Comparison of ENCODE assay signal across 7 cellular contexts in genomic region chr16:30077656-30078055, GRCh38. TPM values are rescaled to one million over a fixed set of nuclear protein-coding genes. Genes with fewer than 3 reads are reported as not detected.
DNase-seq lines count a peak whose midpoint lies in the region; ATAC-seq and TF ChIP-seq lines count a peak whose summit lies in the region.
"Had no signal": no experiment of that assay in that cellular context is flagged by ENCODE, and none has a peak within 500 bp of the region (broad histone marks: within the 10 kb centered on the region; RNA-seq: fewer than 3 reads in every experiment).

No MANE protein-coding gene starts in this region.

- H3K27me3 Mint-ChIP-seq in activated CD4-positive, alpha-beta memory T cell treated with anti-CD3 and anti-CD28 coated beads, Interleukin-2, amount 10 ng/mL, durations not matched to agents 7 days and 5 days, result no peaks in the 10 kb centered on the region
- H3K27me3 Mint-ChIP-seq in naive thymus-derived CD4-positive, alpha-beta T cell, result peaks cover 0 to 2% (median 0%) of the 10 kb centered on the region in 5 donors

- intact Hi-C loops in HCT116 (cut with micrococcal nuclease), result no loop called here
- intact Hi-C loops in naive thymus-derived CD4-positive, alpha-beta T cell (cut with micrococcal nuclease), result no loop called here

- peaks cover 31 to 40% of the 10 kb centered on the region in 2 experiments; a peak in 3 of 4 replicates for H3K36me3 ChIP-seq in HCT116 (ENCODE audit: control insufficient read depth in 1 of 2, insufficient read depth in 2 of 2, low read length in 2 of 2)
- peaks cover 5 to 58% (median 18%) of the 10 kb centered on the region in 3 experiments for H3K36me3 ChIP-seq in naive thymus-derived CD4-positive, alpha-beta T cell (ENCODE audit: control insufficient read depth in 2 of 3, insufficient read depth in 3 of 3, low read length in 3 of 3)

- H2AFZ ChIP-seq in HCT116 (ENCODE audit: low read depth, low read length, poor library complexity, severe bottlenecking), result no peak overlapping the region

- TF ChIP-seq CTCF in HCT116 (IDR thresholded peaks at IDR 0.05 in 2 of 3, conservative IDR thresholded peaks at IDR 0.05 in 1 of 3; ENCODE audit: borderline replicate concordance in 1 of 3, insufficient read depth in 1 of 3, low read depth in 2 of 3, low read length in 2 of 3), result no peak

- peaks cover 61% of the 10 kb centered on the region for H3K79me2 ChIP-seq in HCT116 (ENCODE audit: insufficient read depth, low read length)

- H3K4me1 Mint-ChIP-seq in activated CD4-positive, alpha-beta memory T cell treated with anti-CD3 and anti-CD28 coated beads, Interleukin-2, amount 10 ng/mL, durations not matched to agents 7 days and 5 days, result peaks cover 44% of the 10 kb centered on the region
- H3K4me1 Mint-ChIP-seq in naive thymus-derived CD4-positive, alpha-beta T cell, result peaks cover 29 to 51% (median 39%) of the 10 kb centered on the region in 7 donors

- peaks cover 14 to 22% of the 10 kb centered on the region in 2 experiments; a peak in 3 of 4 replicates for H3K4me1 ChIP-seq in HCT116 (ENCODE audit: control insufficient read depth in 1 of 2, insufficient read depth in 2 of 2, low read length in 2 of 2)
- peaks cover 20 to 21% of the 10 kb centered on the region in 2 donors for H3K4me1 ChIP-seq in naive thymus-derived CD4-positive, alpha-beta T cell (ENCODE audit: control insufficient read depth in 2 of 2, insufficient read depth in 2 of 2, low read length in 2 of 2)

- H3K9me3 ChIP-seq in HCT116 (ENCODE audit: control insufficient read depth in 1 of 2, insufficient read depth in 1 of 2, low read depth in 1 of 2, low read length in 2 of 2), result no peaks in the 10 kb centered on the region
- no peaks in the 10 kb centered on the region for H3K9me3 ChIP-seq in naive thymus-derived CD4-positive, alpha-beta T cell (ENCODE audit: control insufficient read depth in 2 of 3, low read length in 3 of 3)

- ATAC-seq in HCT116 (no peak), HG03521 (IDR thresholded peaks at IDR 0.05; ENCODE audit: unreplicated experiment) (no peak)
- ATAC-seq in naive thymus-derived CD4-positive, alpha-beta T cell, result no peak

- peak overlapping the region; percentile 97; the same call in 1 of the 2 replicates for H3K9ac ChIP-seq in HCT116 (ENCODE audit: low read length)

- peaks cover 56% of the 10 kb centered on the region for H3K36me3 Mint-ChIP-seq in activated CD4-positive, alpha-beta memory T cell treated with anti-CD3 and anti-CD28 coated beads, Interleukin-2, amount 10 ng/mL, durations not matched to agents 7 days and 5 days (ENCODE audit: low read depth)
- peaks cover 0 to 35% (median 5%) of the 10 kb centered on the region in 5 donors for H3K36me3 Mint-ChIP-seq in naive thymus-derived CD4-positive, alpha-beta T cell

- RAD21 ChIA-PET in HCT116 (lab: Charles Lee; ENCODE audit: low non-redundant PET in 1 of 2, low total read pairs in 2 of 2, uncharacterized antibody in 2 of 2, unreplicated experiment in 2 of 2), result no interaction called here

- TF ChIP-seq POLR2A in HCT116 (IDR thresholded peaks at IDR 0.05; ENCODE audit: borderline replicate concordance, extremely low read depth, insufficient read depth, insufficient read length), result no peak

- H3K9me2 ChIP-seq in HCT116 (ENCODE audit: insufficient read depth), result no peaks in the 10 kb centered on the region

- DNase-seq in HCT116 (ENCODE audit: low read depth, low spot score) (no peak), GF-D8 (lab: John Stamatoyannopoulos, UW) (no peak)
- DNase-seq in activated CD4-positive, alpha-beta memory T cell treated with anti-CD3 and anti-CD28 coated beads, Interleukin-2, amount 10 ng/mL, durations not matched to agents 7 days and 5 days, result no peak
- DNase-seq in naive thymus-derived CD4-positive, alpha-beta T cell, result no peak
- DNase-seq in stimulated activated CD4-positive, alpha-beta T cell treated with anti-CD3 and anti-CD28 coated beads, Interleukin-2, amount 100 ng/mL, for 48 hours, result no peak
- DNase-seq: NCI-H1417 had no signal

- no peaks in the 10 kb centered on the region for H3K9me3 Mint-ChIP-seq in activated CD4-positive, alpha-beta memory T cell treated with anti-CD3 and anti-CD28 coated beads, Interleukin-2, amount 10 ng/mL, durations not matched to agents 7 days and 5 days
- no peaks in the 10 kb centered on the region for H3K9me3 Mint-ChIP-seq in naive thymus-derived CD4-positive, alpha-beta T cell

- H3K27ac ChIP-seq in HCT116 (ENCODE audit: low read depth, low read length), result no peak overlapping the region
- H3K27ac ChIP-seq in naive thymus-derived CD4-positive, alpha-beta T cell (ENCODE audit: low read depth, low read length), result peak overlapping the region; percentile 85

- CTCF ChIA-PET in HCT116 (lab: Charles Lee), result interaction anchor here (2.0 kb wide), 1 partner anchor 14 kb away, joined by 6 read pairs; the partner anchor contains the start of gene TBX6
- CTCF ChIA-PET in activated CD4-positive, alpha-beta memory T cell treated with anti-CD3 and anti-CD28 coated beads, Interleukin-2, amount 10 ng/mL, durations not matched to agents 7 days and 5 days (lab: Charles Lee), result interaction anchor here (2.1 to 6.8 kb wide), 2 partner anchors 12 to 14 kb away, joined by 12 to 58 read pairs; partner anchors contain the start of genes ALDOA and TBX6
- CTCF ChIA-PET in naive thymus-derived CD4-positive, alpha-beta T cell (lab: Charles Lee), result interaction anchor here (3.8 kb wide), 1 partner anchor 14 kb away, joined by 18 read pairs; the partner anchor contains the start of gene TBX6

- TF ChIP-seq RAD21 in HCT116 (IDR thresholded peaks at IDR 0.05; ENCODE audit: low read depth), result no peak

- H3K27ac Mint-ChIP-seq in activated CD4-positive, alpha-beta memory T cell treated with anti-CD3 and anti-CD28 coated beads, Interleukin-2, amount 10 ng/mL, durations not matched to agents 7 days and 5 days, result peak overlapping the region; percentile 60
- peak overlapping the region; percentile 78 to 98 (median 92) for H3K27ac Mint-ChIP-seq in naive thymus-derived CD4-positive, alpha-beta T cell

- 0 out of 2 replicates have a peak, but pooled peaks cover 4% of the 10 kb centered on the region for H4K20me1 ChIP-seq in HCT116 (ENCODE audit: insufficient read depth)

- peak overlapping the region; percentile 90 for H3K4me2 ChIP-seq in HCT116 (ENCODE audit: low read length)

- POLR2A ChIA-PET in HCT116 (lab: Charles Lee), result no interaction called here
- POLR2A ChIA-PET in activated CD4-positive, alpha-beta memory T cell treated with anti-CD3 and anti-CD28 coated beads, Interleukin-2, amount 10 ng/mL, durations not matched to agents 7 days and 5 days (lab: Charles Lee), result interaction anchor here (0.7 to 8.7 kb wide), 7 partner anchors 9 to 107 kb away, joined by 3 to 107 read pairs (median 5); partner anchors contain the start of genes ALDOA and TBX6
- POLR2A ChIA-PET in naive thymus-derived CD4-positive, alpha-beta T cell (lab: Charles Lee), result interaction anchor here (3.7 to 10.7 kb wide), 3 partner anchors 12 to 108 kb away, joined by 31 to 177 read pairs (median 83); partner anchors contain the start of genes ALDOA, CORO1A, TBX6 and YPEL3

- no TSS peak for BruUV-seq in HCT116 (replicated peaks; lab: Mats Ljungman, UMichigan)

- peak overlapping the region in 1 of 2 experiments; percentile 88; a peak in 2 of 4 replicates for H3K4me3 ChIP-seq in HCT116 (replicated peaks in 1 of 2; ENCODE audit: low read depth in 1 of 2, low read length in 2 of 2)
- no peak overlapping the region for H3K4me3 ChIP-seq in naive thymus-derived CD4-positive, alpha-beta T cell (ENCODE audit: low read length)

- peak overlapping the region; percentile 97 for H3K4me3 Mint-ChIP-seq in activated CD4-positive, alpha-beta memory T cell treated with anti-CD3 and anti-CD28 coated beads, Interleukin-2, amount 10 ng/mL, durations not matched to agents 7 days and 5 days
- peak overlapping the region; percentile 41 to 99 (median 95) for H3K4me3 Mint-ChIP-seq in naive thymus-derived CD4-positive, alpha-beta T cell

- H3K27me3 ChIP-seq in HCT116 (ENCODE audit: insufficient read depth, low read length), result no peaks in the 10 kb centered on the region
- H3K27me3 ChIP-seq in naive thymus-derived CD4-positive, alpha-beta T cell (ENCODE audit: control insufficient read depth in 2 of 2, insufficient read depth in 2 of 2, low read length in 2 of 2), result no peaks in the 10 kb centered on the region

RNA-seq across cellular contexts. Expression of gene PPP4C, which starts 1.9 kb away (rescaled TPM):
- 165 TPM for total RNA-seq in HCT116 (2021; ENCODE audit: unreplicated experiment)
- 185 and 187 TPM in 2 replicates for polyA plus RNA-seq in HCT116 (2012)
- 100 to 1,000 TPM; 146 to 147 TPM for total RNA-seq in activated CD4-positive, alpha-beta memory T cell treated with anti-CD3 and anti-CD28 coated beads, Interleukin-2, amount 10 ng/mL, durations not matched to agents 7 days and 5 days
- 100 to 1,000 TPM in 2 of 5 experiments, 10 to 100 TPM in 3; 68.4 to 143 (median 86.0) TPM for total RNA-seq in naive thymus-derived CD4-positive, alpha-beta T cell
- 100 to 1,000 TPM; 176 TPM for polyA plus RNA-seq in naive thymus-derived CD4-positive, alpha-beta T cell

RNA-seq across cellular contexts. Expression of gene ALDOA, which starts 12.1 kb away (rescaled TPM):
- total RNA-seq in HCT116 (2021; ENCODE audit: unreplicated experiment), result 2,423 TPM
- 4,933 and 5,901 TPM in 2 replicates for polyA plus RNA-seq in HCT116 (2012)
- total RNA-seq in activated CD4-positive, alpha-beta memory T cell treated with anti-CD3 and anti-CD28 coated beads, Interleukin-2, amount 10 ng/mL, durations not matched to agents 7 days and 5 days, result 1,000 to 10,000 TPM; 1,403 to 1,450 TPM
- total RNA-seq in naive thymus-derived CD4-positive, alpha-beta T cell, result 1,000 to 10,000 TPM in 1 of 5 experiments, 100 to 1,000 TPM in 4; 356 to 1,619 (median 584) TPM
- polyA plus RNA-seq in naive thymus-derived CD4-positive, alpha-beta T cell, result 1,000 to 10,000 TPM in 1 of 2 donors, 100 to 1,000 TPM in 1; 955 to 1,316 TPM

RNA-seq across cellular contexts. Expression of gene TBX6, which starts 14.1 kb away (rescaled TPM):
- 1.4 TPM for total RNA-seq in HCT116 (2021; ENCODE audit: unreplicated experiment)
- 1.2 and 1.5 TPM in 2 replicates for polyA plus RNA-seq in HCT116 (2012)
- total RNA-seq in activated CD4-positive, alpha-beta memory T cell treated with anti-CD3 and anti-CD28 coated beads, Interleukin-2, amount 10 ng/mL, durations not matched to agents 7 days and 5 days, result 1 to 10 TPM; 1.9 to 2.5 TPM
- 1 to 10 TPM; 1.5 to 3.3 (median 1.6) TPM for total RNA-seq in naive thymus-derived CD4-positive, alpha-beta T cell
- under 1 TPM in 1 of 2 donors, not detected in 1; 0.38 TPM for polyA plus RNA-seq in naive thymus-derived CD4-positive, alpha-beta T cell

RNA-seq across cellular contexts. Expression of gene YPEL3, which starts 18.4 kb away (rescaled TPM):
- 10.9 TPM for total RNA-seq in HCT116 (2021; ENCODE audit: unreplicated experiment)
- polyA plus RNA-seq in HCT116 (2012), result 13.9 and 16.3 TPM in 2 replicates
- 100 to 1,000 TPM in 1 of 2 experiments, 10 to 100 TPM in 1; 99.4 to 106 TPM for total RNA-seq in activated CD4-positive, alpha-beta memory T cell treated with anti-CD3 and anti-CD28 coated beads, Interleukin-2, amount 10 ng/mL, durations not matched to agents 7 days and 5 days
- total RNA-seq in naive thymus-derived CD4-positive, alpha-beta T cell, result 100 to 1,000 TPM in 3 of 5 experiments, 10 to 100 TPM in 2; 50.5 to 260 (median 130) TPM
- 100 to 1,000 TPM; 242 to 308 TPM for polyA plus RNA-seq in naive thymus-derived CD4-positive, alpha-beta T cell

RNA-seq across cellular contexts. Expression of gene GDPD3, which starts 35.7 kb away (rescaled TPM):
- 7.0 TPM for total RNA-seq in HCT116 (2021; ENCODE audit: unreplicated experiment)
- polyA plus RNA-seq in HCT116 (2012), result 4.3 and 5.2 TPM in 2 replicates
- 10 to 100 TPM; 11.5 to 12.3 TPM for total RNA-seq in activated CD4-positive, alpha-beta memory T cell treated with anti-CD3 and anti-CD28 coated beads, Interleukin-2, amount 10 ng/mL, durations not matched to agents 7 days and 5 days
- 10 to 100 TPM in 4 of 5 experiments, 1 to 10 TPM in 1; 7.9 to 39.3 (median 12.3) TPM for total RNA-seq in naive thymus-derived CD4-positive, alpha-beta T cell
- polyA plus RNA-seq in naive thymus-derived CD4-positive, alpha-beta T cell, result not detected
